Comparison of ENCODE assay signal across 7 cellular contexts in the genomic region with DNA sequence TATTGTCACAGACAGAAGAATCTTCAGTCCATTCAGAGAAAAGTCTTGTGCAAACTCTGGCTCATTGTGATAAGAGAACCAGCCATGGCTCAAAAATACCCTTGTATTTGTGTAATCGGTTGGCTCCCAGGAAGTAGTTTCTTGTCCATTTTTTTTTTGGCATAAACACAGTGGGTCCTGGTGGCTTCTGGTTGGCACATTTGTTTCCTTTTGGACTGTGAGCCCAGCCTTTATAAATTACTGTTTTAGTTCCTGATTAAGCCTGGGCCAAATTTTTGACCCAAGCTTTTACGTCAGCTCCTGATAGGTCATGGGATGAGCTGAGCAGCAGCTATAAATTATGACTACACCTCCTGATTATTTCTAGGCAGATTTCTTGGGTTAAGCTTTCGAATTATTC. TPM values are rescaled to one million over a fixed set of nuclear protein-coding genes. Genes with fewer than 3 reads are reported as not detected.
"Had no signal": no experiment of that assay in that cellular context is flagged by ENCODE, and none has a peak within 500 bp of the region (broad histone marks: within the 10 kb centered on the region; RNA-seq: fewer than 3 reads in every experiment).

No MANE protein-coding gene starts in this region.

RNA-seq across cellular contexts. Expression of a gene that starts 19.4 kb away (rescaled TPM):
- total RNA-seq: GM23248, GM23338, H1, H4, H7, H9, HFFc6 had no signal
